26 cellular contexts compared by ENCODE assay signal in genomic region chr14:58785741-58786140, GRCh38.
"Had no signal": no experiment of that assay in that cellular context is flagged by ENCODE, and none has a peak within 500 bp of the region (broad histone marks: within the 10 kb centered on the region; RNA-seq: fewer than 3 reads in every experiment).

No MANE protein-coding gene starts in this region.

- H3K27me3 Mint-ChIP-seq: central memory CD8-positive, alpha-beta T cell; stimulated activated naive B cell treated with anti-CD40 and anti-IgM and Interleukin-4, amounts not matched to agents 10 μg/mL and 1 μg/mL and 100 μg/mL, for 72 hours had no signal

- H3K4me1 Mint-ChIP-seq: central memory CD8-positive, alpha-beta T cell; immature natural killer cell; memory B cell; naive thymus-derived CD8-positive, alpha-beta T cell; stimulated activated naive B cell treated with anti-CD40 and anti-IgM and Interleukin-4, amounts not matched to agents 10 μg/mL and 1 μg/mL and 100 μg/mL, for 72 hours had no signal

- H3K4me1 ChIP-seq: gastroesophageal sphincter, left ventricle myocardium inferior, lower lobe of right lung, psoas muscle, right lobe of liver, stomach, uterus had no signal

- DNase-seq: cortex of kidney; dorsolateral prefrontal cortex; effector CD8-positive, alpha-beta T cell; immature natural killer cell; kidney; left cardiac atrium; left ventricle myocardium inferior; lower lobe of right lung; naive thymus-derived CD8-positive, alpha-beta T cell; occipital lobe; psoas muscle; retina; right lobe of liver; stimulated activated CD4-positive, alpha-beta T cell treated with anti-CD3 and anti-CD28 coated beads, Interleukin-2, amount 100 ng/mL, for 24 hours; stimulated activated CD4-positive, alpha-beta T cell treated with anti-CD3 and anti-CD28 coated beads, Interleukin-4, amount 100 ng/mL, for 4 hours; stimulated activated naive B cell treated with anti-CD40 and anti-IgM and Interleukin-4, amounts not matched to agents 10 μg/mL and 1 μg/mL and 100 μg/mL, for 72 hours; stomach; substantia nigra; thyroid gland; uterus had no signal

- H3K27ac Mint-ChIP-seq: immature natural killer cell; memory B cell; naive thymus-derived CD8-positive, alpha-beta T cell; stimulated activated naive B cell treated with anti-CD40 and anti-IgM and Interleukin-4, amounts not matched to agents 10 μg/mL and 1 μg/mL and 100 μg/mL, for 72 hours; type B pancreatic cell had no signal

- H3K9ac ChIP-seq: parathyroid adenoma had no signal

- H2AFZ ChIP-seq: parathyroid adenoma had no signal

- H3K4me3 ChIP-seq: dorsolateral prefrontal cortex, gastroesophageal sphincter, left ventricle myocardium inferior, lower lobe of right lung, psoas muscle, right lobe of liver, stomach, thyroid gland, uterus had no signal

- H3K36me3 Mint-ChIP-seq: immature natural killer cell; memory B cell; naive thymus-derived CD8-positive, alpha-beta T cell; stimulated activated naive B cell treated with anti-CD40 and anti-IgM and Interleukin-4, amounts not matched to agents 10 μg/mL and 1 μg/mL and 100 μg/mL, for 72 hours; type B pancreatic cell had no signal

- H3K27ac ChIP-seq: gastroesophageal sphincter, left ventricle myocardium inferior, lower lobe of right lung, parathyroid adenoma, psoas muscle, right lobe of liver, stomach, thyroid gland, uterus had no signal

- H3K9me3 ChIP-seq: gastroesophageal sphincter, left ventricle myocardium inferior, lower lobe of right lung, psoas muscle, right lobe of liver, stomach, thyroid gland, uterus had no signal

- FAIRE-seq: kidney had no signal

- H3K4me3 Mint-ChIP-seq: central memory CD8-positive, alpha-beta T cell; immature natural killer cell; memory B cell; naive thymus-derived CD8-positive, alpha-beta T cell; neural crest cell; stimulated activated naive B cell treated with anti-CD40 and anti-IgM and Interleukin-4, amounts not matched to agents 10 μg/mL and 1 μg/mL and 100 μg/mL, for 72 hours; type B pancreatic cell had no signal

- H3K79me2 ChIP-seq: parathyroid adenoma had no signal

- H3K9me3 Mint-ChIP-seq: central memory CD8-positive, alpha-beta T cell; immature natural killer cell; neural crest cell; stimulated activated naive B cell treated with anti-CD40 and anti-IgM and Interleukin-4, amounts not matched to agents 10 μg/mL and 1 μg/mL and 100 μg/mL, for 72 hours; type B pancreatic cell had no signal

- ATAC-seq: gastroesophageal sphincter; lower lobe of right lung; naive thymus-derived CD8-positive, alpha-beta T cell; psoas muscle; right lobe of liver; stimulated activated naive B cell treated with anti-CD40 and anti-IgM and Interleukin-4, amounts not matched to agents 10 μg/mL and 1 μg/mL and 100 μg/mL, for 72 hours had no signal

- H3K27me3 ChIP-seq: dorsolateral prefrontal cortex, gastroesophageal sphincter, right lobe of liver, stomach, thyroid gland, uterus had no signal

- H3K36me3 ChIP-seq: gastroesophageal sphincter, left ventricle myocardium inferior, lower lobe of right lung, right lobe of liver, stomach, thyroid gland, uterus had no signal
